Comparison of ENCODE assay signal across 8 cellular contexts in the genomic region with DNA sequence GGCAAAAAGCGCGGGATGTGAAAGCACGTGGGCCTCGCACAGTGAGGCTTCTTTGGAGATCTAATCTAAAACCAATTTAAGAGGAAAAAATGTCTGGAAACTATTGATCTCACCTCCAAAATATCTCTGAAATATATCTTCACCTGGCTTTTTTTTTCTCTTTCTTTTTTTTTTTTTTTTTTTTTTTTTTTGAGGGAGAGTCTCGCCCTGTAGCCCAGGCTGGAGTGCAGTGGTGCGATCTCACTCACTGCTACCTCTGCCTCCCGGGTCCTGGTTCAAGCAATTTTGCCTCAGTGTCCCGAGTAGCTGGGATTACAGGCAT. TPM values are rescaled to one million over a fixed set of nuclear protein-coding genes. Genes with fewer than 3 reads are reported as not detected.
DNase-seq lines count a peak whose midpoint lies in the region; FAIRE-seq and TF ChIP-seq lines count a peak whose summit lies in the region.

No MANE protein-coding gene starts in this region.

- peak overlapping the region; percentile 65 for H3K4me3 Mint-ChIP-seq in activated T-cell treated with anti-CD3 and anti-CD28 coated beads, Interleukin-2, amount 50 U/mL, for 24 hours
- peak overlapping the region; percentile 80 for H3K4me3 Mint-ChIP-seq in activated CD4-positive, alpha-beta memory T cell treated with anti-CD3 and anti-CD28 coated beads, Interleukin-2, amount 10 ng/mL, durations not matched to agents 7 days and 5 days

- no peaks in the 10 kb centered on the region for H3K4me1 ChIP-seq in kidney (ENCODE audit: control insufficient read depth in 1 of 2, insufficient read depth in 1 of 2, low read depth in 1 of 2, low read length in 2 of 2)
- no peaks in the 10 kb centered on the region for H3K4me1 ChIP-seq in testis

- CTCF ChIA-PET in activated CD4-positive, alpha-beta memory T cell treated with anti-CD3 and anti-CD28 coated beads, Interleukin-2, amount 10 ng/mL, durations not matched to agents 7 days and 5 days (lab: Charles Lee): interaction anchor here (0.8 to 0.9 kb wide), 2 partner anchors 9 to 518 kb away, joined by 3 read pairs; no protein-coding TSS in a partner anchor

- no peaks in the 10 kb centered on the region for H3K27me3 ChIP-seq in testis

- H3K27ac Mint-ChIP-seq in activated T-cell treated with anti-CD3 and anti-CD28 coated beads, Interleukin-2, amount 50 U/mL, for 24 hours: peak overlapping the region; percentile 90
- H3K27ac Mint-ChIP-seq in activated CD4-positive, alpha-beta memory T cell treated with anti-CD3 and anti-CD28 coated beads, Interleukin-2, amount 10 ng/mL, durations not matched to agents 7 days and 5 days: peak overlapping the region; percentile 66

- H3K9me3 ChIP-seq in kidney (ENCODE audit: control insufficient read depth in 1 of 2, low read length in 2 of 2): no peaks in the 10 kb centered on the region
- no peaks in the 10 kb centered on the region for H3K9me3 ChIP-seq in testis

- H3K4me1 Mint-ChIP-seq in activated T-cell treated with anti-CD3 and anti-CD28 coated beads, Interleukin-2, amount 50 U/mL, for 24 hours (ENCODE audit: low read depth): peaks cover 18% of the 10 kb centered on the region
- H3K4me1 Mint-ChIP-seq in activated CD4-positive, alpha-beta memory T cell treated with anti-CD3 and anti-CD28 coated beads, Interleukin-2, amount 10 ng/mL, durations not matched to agents 7 days and 5 days: peaks cover 11% of the 10 kb centered on the region

- no peak for TF ChIP-seq POLR2A in testis (IDR thresholded peaks at IDR 0.05)

- H3K9ac ChIP-seq in kidney (ENCODE audit: low read length in 2 of 2): no peak overlapping the region

- no peaks in the 10 kb centered on the region for H3K9me3 Mint-ChIP-seq in activated T-cell treated with anti-CD3 and anti-CD28 coated beads, Interleukin-2, amount 50 U/mL, for 24 hours
- H3K9me3 Mint-ChIP-seq in activated CD4-positive, alpha-beta memory T cell treated with anti-CD3 and anti-CD28 coated beads, Interleukin-2, amount 10 ng/mL, durations not matched to agents 7 days and 5 days: peaks cover 7% of the 10 kb centered on the region

- H3K27ac ChIP-seq in kidney (ENCODE audit: low read depth in 2 of 2, low read length in 2 of 2) (peak overlapping the region in 1 of 2 donors; percentile 87), testis (peak overlapping the region; percentile 90)

- POLR2A ChIA-PET in activated CD4-positive, alpha-beta memory T cell treated with anti-CD3 and anti-CD28 coated beads, Interleukin-2, amount 10 ng/mL, durations not matched to agents 7 days and 5 days (lab: Charles Lee): interaction anchor here (0.6 to 1.7 kb wide), 5 partner anchors 21 to 667 kb away, joined by 3 to 9 read pairs (median 3); partner anchors contain the start of genes ARMCX5, ARMCX6, RPL36A and TIMM8A

- intact Hi-C loops in kidney (cut with DNase I): no loop called here
- intact Hi-C loops in testis (cut with DNase I; ENCODE audit: low total_unique reads): no loop called here

- H3K36me3 Mint-ChIP-seq in activated T-cell treated with anti-CD3 and anti-CD28 coated beads, Interleukin-2, amount 50 U/mL, for 24 hours (ENCODE audit: low read depth): peaks cover 3% of the 10 kb centered on the region
- H3K36me3 Mint-ChIP-seq in activated CD4-positive, alpha-beta memory T cell treated with anti-CD3 and anti-CD28 coated beads, Interleukin-2, amount 10 ng/mL, durations not matched to agents 7 days and 5 days (ENCODE audit: low read depth): peaks cover 5% of the 10 kb centered on the region

- H3K4me3 ChIP-seq in kidney (ENCODE audit: low read length in 2 of 2) (no peak overlapping the region), testis (no peak overlapping the region)

- FAIRE-seq in kidney (lab: Jason Lieb, UNC): peak; percentile 87

- H3K27me3 Mint-ChIP-seq in activated T-cell treated with anti-CD3 and anti-CD28 coated beads, Interleukin-2, amount 50 U/mL, for 24 hours: peaks cover 11% of the 10 kb centered on the region
- H3K27me3 Mint-ChIP-seq in activated CD4-positive, alpha-beta memory T cell treated with anti-CD3 and anti-CD28 coated beads, Interleukin-2, amount 10 ng/mL, durations not matched to agents 7 days and 5 days: no peaks in the 10 kb centered on the region

- TF ChIP-seq CTCF in kidney (IDR thresholded peaks at IDR 0.05; ENCODE audit: borderline replicate concordance, extremely low read depth, insufficient read depth) (no peak), testis (IDR thresholded peaks at IDR 0.05) (no peak)

- 24 to 31% methylated on average over 6 to 8 of the region's 8 CpGs for WGBS in testis, 2 donors

- H3K36me3 ChIP-seq in kidney (ENCODE audit: control insufficient read depth in 1 of 2, insufficient read depth in 2 of 2, low read length in 2 of 2) (no peaks in the 10 kb centered on the region), testis (ENCODE audit: low read depth, missing control alignments) (no peaks in the 10 kb centered on the region)

- DNase-seq in activated T-cell treated with anti-CD3 and anti-CD28 coated beads, Interleukin-2, amount 50 U/mL, for 24 hours: no peak
- no peak for DNase-seq in activated T-cell treated with anti-CD3 and anti-CD28 coated beads, Interleukin-2, amount 50 U/mL, for 1 hour
- no peak for DNase-seq in activated CD4-positive, alpha-beta memory T cell treated with anti-CD3 and anti-CD28 coated beads, Interleukin-2, amount 10 ng/mL, durations not matched to agents 7 days and 5 days
- DNase-seq in kidney: no peak
- DNase-seq in testis: no peak
- no peak for DNase-seq in A172 (ENCODE audit: low spot score)
- DNase-seq in dedifferentiated amniotic fluid mesenchymal stem cell (ENCODE audit: extremely low spot score): no peak
- no peak for DNase-seq in NCI-H1092 treated with DMSO at 0.1 percent for 48 hours (lab: John Stamatoyannopoulos, UW)

RNA-seq across cellular contexts. Expression of gene ZMAT1, which starts 0.4 kb away (rescaled TPM):
- total RNA-seq in activated CD4-positive, alpha-beta memory T cell treated with anti-CD3 and anti-CD28 coated beads, Interleukin-2, amount 10 ng/mL, durations not matched to agents 7 days and 5 days: 1 to 10 TPM; 3.0 to 3.6 TPM
- total RNA-seq in kidney: 20.0 TPM
- polyA plus RNA-seq in kidney (ENCODE audit: insufficient read depth, low read depth, low replicate concordance): 8.5 TPM
- total RNA-seq in testis: 10 to 100 TPM; 17.7 to 28.2 TPM
- polyA plus RNA-seq in testis (ENCODE audit: insufficient read depth, low read depth, low replicate concordance): 5.4 TPM
- total RNA-seq in A172 (2014; rRNA removed; shearing (Covaris generic)): 0.53 and 3.2 TPM in 2 replicates
